Comparison of ENCODE assay signal across 8 cellular contexts in genomic region chr12:123431951-123432886, GRCh38. TPM values are rescaled to one million over a fixed set of nuclear protein-coding genes. Genes with fewer than 3 reads are reported as not detected.
DNase-seq lines count a peak whose midpoint lies in the region; ATAC-seq and TF ChIP-seq lines count a peak whose summit lies in the region.
"Had no signal": no experiment of that assay in that cellular context is flagged by ENCODE, and none has a peak within 500 bp of the region (broad histone marks: within the 10 kb centered on the region; RNA-seq: fewer than 3 reads in every experiment).

No MANE protein-coding gene starts in this region.

- peaks cover 8% of the 10 kb centered on the region for H3K27me3 Mint-ChIP-seq in endodermal cell (ENCODE audit: insufficient read depth)

- H3K4me1 ChIP-seq in esophagus (ENCODE audit: control insufficient read depth in 2 of 2, insufficient read depth in 2 of 2, low read length in 1 of 2) (peaks cover 5 to 6% of the 10 kb centered on the region in 2 donors), endodermal cell (ENCODE audit: control insufficient read depth, insufficient read depth, low read length) (no peaks in the 10 kb centered on the region)

- H3K36me3 Mint-ChIP-seq in endodermal cell (ENCODE audit: low read depth), result peaks cover 18% of the 10 kb centered on the region

- H3K27me3 ChIP-seq in esophagus (ENCODE audit: control insufficient read depth in 1 of 2, insufficient read depth in 2 of 2, low read length in 2 of 2), result no peaks in the 10 kb centered on the region
- no peaks in the 10 kb centered on the region for H3K27me3 ChIP-seq in brain microvascular endothelial cell (replicated peaks)
- peaks cover 14% of the 10 kb centered on the region for H3K27me3 ChIP-seq in endodermal cell (ENCODE audit: control insufficient read depth, insufficient read depth, low read length, poor library complexity, severe bottlenecking)
- H3K27me3 ChIP-seq: body of pancreas had no signal

- H3K27ac Mint-ChIP-seq in endodermal cell, result no peak overlapping the region

- H3K36me3 ChIP-seq in esophagus (ENCODE audit: control insufficient read depth in 2 of 2, insufficient read depth in 2 of 2, low read length in 1 of 2), result peaks cover 0 to 5% of the 10 kb centered on the region in 2 donors
- H3K36me3 ChIP-seq in brain microvascular endothelial cell (replicated peaks), result peaks cover 3% of the 10 kb centered on the region
- no peaks in the 10 kb centered on the region for H3K36me3 ChIP-seq in endodermal cell (ENCODE audit: control insufficient read depth, insufficient read depth, low read length)

- H3K4me1 Mint-ChIP-seq in endodermal cell, result no peaks in the 10 kb centered on the region

- no peaks in the 10 kb centered on the region for H3K9me3 ChIP-seq in esophagus (ENCODE audit: control insufficient read depth in 2 of 2, insufficient read depth in 1 of 2, low read depth in 1 of 2, low read length in 1 of 2)
- H3K9me3 ChIP-seq in endodermal cell (ENCODE audit: control insufficient read depth, low read length), result no peaks in the 10 kb centered on the region
- H3K9me3 ChIP-seq: body of pancreas had no signal

- in situ Hi-C loops in brain microvascular endothelial cell (cut with HindIII; ENCODE audit: low pct_ligation_motif_present, low sequenced_read_pairs), result no loop called here

- no peak for TF ChIP-seq CTCF in brain microvascular endothelial cell (IDR thresholded peaks at IDR 0.05; ENCODE audit: low read depth, low read length, missing control alignments)
- TF ChIP-seq CTCF in endodermal cell (conservative IDR thresholded peaks at IDR 0.05), result no peak

- H3K27ac ChIP-seq in esophagus (ENCODE audit: low read depth in 2 of 2, low read length in 1 of 2) (peak overlapping the region; percentile 5 to 61), brain microvascular endothelial cell (no peak overlapping the region), endodermal cell (ENCODE audit: low read depth, low read length) (no peak overlapping the region)

- no peak overlapping the region for H3K4me3 Mint-ChIP-seq in endodermal cell

- H3K4me3 ChIP-seq in esophagus (ENCODE audit: low read depth in 1 of 2, low read length in 2 of 2) (peak overlapping the region in 1 of 2 donors; percentile 6), brain microvascular endothelial cell (ENCODE audit: low read depth, low read length) (no peak overlapping the region), endodermal cell (ENCODE audit: low read length) (no peak overlapping the region)
- H3K4me3 ChIP-seq: body of pancreas had no signal

- peak; percentile 22 for ATAC-seq in HG02759 (IDR thresholded peaks at IDR 0.05; ENCODE audit: unreplicated experiment)
- ATAC-seq: body of pancreas had no signal

- peak; percentile 40 for DNase-seq in T-helper 22 cell (ENCODE audit: low read depth)
- peak; percentile 8 for DNase-seq in stimulated activated CD8-positive, alpha-beta memory T cell treated with anti-CD3 and anti-CD28 coated beads, Interleukin-12 subunit alpha, Interleukin-12 subunit beta, amount 100 ng/mL, for 4 hours (ENCODE audit: low read depth)
- DNase-seq in brain microvascular endothelial cell, result no peak
- DNase-seq in activated gamma-delta T cell treated with Interleukin-2 at 50 U/mL for 16 hours, result no peak
- DNase-seq in endodermal cell, result no peak

- no peak overlapping the region for H3K9ac ChIP-seq in endodermal cell (ENCODE audit: extremely low read depth, low read length, poor library complexity, severe bottlenecking)

- H3K9me3 Mint-ChIP-seq in endodermal cell, result no peaks in the 10 kb centered on the region

- 61 to 65% methylated on average over 15 of the region's 15 CpGs for WGBS in esophagus, 2 donors
- 82 to 89% methylated on average over 14 to 15 of the region's 15 CpGs for WGBS in endodermal cell (ENCODE audit: insufficient coverage in 1 of 2, insufficient read length in 1 of 2), 2 experiments

RNA-seq across cellular contexts. Expression of gene RILPL2, which starts 4.3 kb away (rescaled TPM):
- 1 to 10 TPM; 1.6 to 2.3 TPM for polyA plus RNA-seq in esophagus
- total RNA-seq in endodermal cell, result 1 to 10 TPM; 2.6 TPM
- 1.3 TPM for polyA plus RNA-seq in endodermal cell (2013, experiment 1 of 2)
- 1.2 TPM for polyA plus RNA-seq in endodermal cell (2013, experiment 2 of 2)

RNA-seq across cellular contexts. Expression of gene SNRNP35, which starts 25.7 kb away (rescaled TPM):
- polyA plus RNA-seq in esophagus, result 10 to 100 TPM; 26.1 to 65.4 TPM
- total RNA-seq in endodermal cell, result 10 to 100 TPM; 17.9 to 24.9 TPM
- 22.9 TPM for polyA plus RNA-seq in endodermal cell (2013, experiment 1 of 2)
- polyA plus RNA-seq in endodermal cell (2013, experiment 2 of 2), result 16.3 TPM

RNA-seq across cellular contexts. Expression of gene KMT5A, which starts 48.3 kb away (rescaled TPM):
- polyA plus RNA-seq in esophagus, result 10 to 100 TPM; 31.2 to 39.7 TPM
- total RNA-seq in endodermal cell, result 10 to 100 TPM; 43.1 to 44.5 TPM
- 43.0 TPM for polyA plus RNA-seq in endodermal cell (2013, experiment 1 of 2)
- polyA plus RNA-seq in endodermal cell (2013, experiment 2 of 2), result 46.0 TPM

Comparison
In these comparisons a context has a peak if more than half of its experiments do, and no peak if none do; other contexts are left out.
1. DNase-seq: peak in T-helper 22 cell (single experiment) and stimulated activated CD8-positive, alpha-beta memory T cell treated with anti-CD3 and anti-CD28 coated beads, Interleukin-12 subunit alpha, Interleukin-12 subunit beta, amount 100 ng/mL, for 4 hours (single experiment); none in brain microvascular endothelial cell (single experiment), activated gamma-delta T cell treated with Interleukin-2 at 50 U/mL for 16 hours (single experiment) and endodermal cell (single experiment).
2. H3K27ac ChIP-seq: peak in esophagus (2 of 2); none in brain microvascular endothelial cell (single experiment) and endodermal cell (single experiment).